Comparison of ENCODE assay signal across 18 cellular contexts in genomic region chr1:208942394-208942793, GRCh38.
"Had no signal": no experiment of that assay in that cellular context is flagged by ENCODE, and none has a peak within 500 bp of the region (broad histone marks: within the 10 kb centered on the region; RNA-seq: fewer than 3 reads in every experiment).

No MANE protein-coding gene starts in this region.

- H3K4me3 ChIP-seq: cardiac muscle cell, left lung, thyroid gland had no signal

- H3K27ac ChIP-seq: cardiac muscle cell, epithelial cell of prostate, left lung, parathyroid adenoma, thyroid gland had no signal

- H2AFZ ChIP-seq: parathyroid adenoma had no signal

- H3K36me3 ChIP-seq: cardiac muscle cell, left lung, thyroid gland had no signal

- H3K4me1 ChIP-seq: left lung, parathyroid adenoma, thyroid gland had no signal

- H3K27me3 ChIP-seq: cardiac muscle cell, left lung, thyroid gland had no signal

- H3K9ac ChIP-seq: parathyroid adenoma had no signal

- ATAC-seq: activated CD4-positive, CD25-positive, alpha-beta regulatory T cell treated with anti-CD3 and anti-CD28 coated beads, Interleukin-2, amount 50 U/mL, for 24 hours; left lung; naive thymus-derived CD8-positive, alpha-beta T cell; stimulated activated memory B cell treated with anti-CD40 and anti-IgM and Interleukin-4, amounts not matched to agents 10 μg/mL and 1 μg/mL and 100 μg/mL, for 72 hours had no signal

- H3K9me3 ChIP-seq: left lung, thyroid gland had no signal

- DNase-seq: activated CD4-positive, alpha-beta T cell treated with anti-CD3 and anti-CD28 coated beads, Interleukin-2, amount 50 U/mL, for 1 hour; activated CD8-positive, alpha-beta memory T cell treated with anti-CD3 and anti-CD28 coated beads for 24 hours; activated naive CD4-positive, alpha-beta T cell; aorta; effector CD8-positive, alpha-beta T cell; hippocampal formation; kidney; left lung; mesenchymal stem cell; naive thymus-derived CD8-positive, alpha-beta T cell; stimulated activated CD4-positive, alpha-beta T cell treated with anti-CD3 and anti-CD28 coated beads, Interleukin-2, amount 100 ng/mL, for 48 hours; thyroid gland had no signal

- H3K79me2 ChIP-seq: parathyroid adenoma had no signal

- FAIRE-seq: kidney, urothelium cell line had no signal
